Comparison of ENCODE assay signal across 15 cellular contexts in genomic region chr10:46019170-46019528, GRCh38. TPM values are rescaled to one million over a fixed set of nuclear protein-coding genes. Genes with fewer than 3 reads are reported as not detected.
DNase-seq lines count a peak whose midpoint lies in the region; ATAC-seq, FAIRE-seq and TF ChIP-seq lines count a peak whose summit lies in the region.
"Had no signal": no experiment of that assay in that cellular context is flagged by ENCODE, and none has a peak within 500 bp of the region (broad histone marks: within the 10 kb centered on the region; RNA-seq: fewer than 3 reads in every experiment).

No MANE protein-coding gene starts in this region.

- H3K4me1 Mint-ChIP-seq in naive B cell = peaks cover 32 to 53% (median 39%) of the 10 kb centered on the region in 3 donors
- peaks cover 60% of the 10 kb centered on the region for H3K4me1 Mint-ChIP-seq in activated T-helper 1 cell treated with anti-CD3 and anti-CD28 coated beads, Interleukin-12 subunit alpha, Interleukin-12 subunit beta, Interleukin-2, Interleukin-4 antibody, amounts not matched to agents 30 ng/mL and 10 ng/mL and 1 ng/mL, durations not matched to agents 14 hours and 24 hours and 36 hours (ENCODE audit: low read depth)

- no peak overlapping the region for H2BK120ac ChIP-seq in mesendoderm (ENCODE audit: low read depth, low read length)

- H3K27me3 Mint-ChIP-seq in naive B cell = no peaks in the 10 kb centered on the region
- no peaks in the 10 kb centered on the region for H3K27me3 Mint-ChIP-seq in activated T-helper 1 cell treated with anti-CD3 and anti-CD28 coated beads, Interleukin-12 subunit alpha, Interleukin-12 subunit beta, Interleukin-2, Interleukin-4 antibody, amounts not matched to agents 30 ng/mL and 10 ng/mL and 1 ng/mL, durations not matched to agents 14 hours and 24 hours and 36 hours (ENCODE audit: insufficient read depth)

- H3K4ac ChIP-seq in mesendoderm (ENCODE audit: low read depth, low read length) = no peak overlapping the region

- peaks cover 0 to 7% of the 10 kb centered on the region in 2 donors for H3K36me3 Mint-ChIP-seq in naive B cell
- peaks cover 17% of the 10 kb centered on the region for H3K36me3 Mint-ChIP-seq in activated T-helper 1 cell treated with anti-CD3 and anti-CD28 coated beads, Interleukin-12 subunit alpha, Interleukin-12 subunit beta, Interleukin-2, Interleukin-4 antibody, amounts not matched to agents 30 ng/mL and 10 ng/mL and 1 ng/mL, durations not matched to agents 14 hours and 24 hours and 36 hours (ENCODE audit: low read depth)

- WGBS in A549 (ENCODE audit: missing lambda C conversion rate) = 98% methylated on average over 3 of the region's 3 CpGs
- WGBS in esophagus squamous epithelium, 2 donors = 48 to 57% methylated on average over 3 of the region's 3 CpGs
- WGBS in mesendoderm (ENCODE audit: extremely low coverage, insufficient coverage, low lambda C conversion rate) = no CpG with 5 or more reads among the region's 3 CpGs

- no peak overlapping the region for H3K4me3 ChIP-seq in A549
- no peak overlapping the region for H3K4me3 ChIP-seq in esophagus squamous epithelium
- H3K4me3 ChIP-seq in mesendoderm (ENCODE audit: low read length) = no peak overlapping the region
- H3K4me3 ChIP-seq: HAP-1 had no signal

- DNase-seq in A549 (ENCODE audit: low read depth in 1 of 2, low spot score in 1 of 2) = no peak
- no peak for DNase-seq in esophagus squamous epithelium (lab: John Stamatoyannopoulos, UW)
- no peak for DNase-seq in naive B cell
- DNase-seq in activated T-helper 1 cell treated with anti-CD3 and anti-CD28 coated beads, Interleukin-12 subunit alpha, Interleukin-12 subunit beta, Interleukin-2, Interleukin-4 antibody, amounts not matched to agents 30 ng/mL and 10 ng/mL and 1 ng/mL, durations not matched to agents 14 hours and 24 hours and 36 hours (ENCODE audit: low spot score) = no peak
- no peak for DNase-seq in activated CD8-positive, alpha-beta memory T cell treated with anti-CD3 and anti-CD28 coated beads, Interleukin-2, amount 50 U/mL, for 4 hours
- DNase-seq in NCI-H1436 treated with DMSO at 0.1 percent for 48 hours (lab: John Stamatoyannopoulos, UW) = no peak
- DNase-seq in mesendoderm = no peak
- DNase-seq: NCI-H187, NCI-H774 had no signal

- ATAC-seq in A549 (no peak), naive B cell (ENCODE audit: low read depth in 2 of 2) (no peak)
- ATAC-seq: activated T-cell treated with anti-CD3 and anti-CD28 coated beads, Interleukin-2, amount 50 U/mL, for 72 hours had no signal

- TF ChIP-seq CTCF in A549 (IDR thresholded peaks at IDR 0.05) (no peak), esophagus squamous epithelium (IDR thresholded peaks at IDR 0.05) (no peak)

- no peak overlapping the region for H2BK15ac ChIP-seq in mesendoderm (replicated peaks; ENCODE audit: low read depth)

- no peak overlapping the region for H2AK5ac ChIP-seq in mesendoderm (ENCODE audit: low read length)

- H3K9ac ChIP-seq in mesendoderm (ENCODE audit: low read length) = no peak overlapping the region

- peak overlapping the region in 4 of 6 donors; percentile 14 to 78 (median 34) for H3K27ac Mint-ChIP-seq in naive B cell
- no peak overlapping the region for H3K27ac Mint-ChIP-seq in activated T-helper 1 cell treated with anti-CD3 and anti-CD28 coated beads, Interleukin-12 subunit alpha, Interleukin-12 subunit beta, Interleukin-2, Interleukin-4 antibody, amounts not matched to agents 30 ng/mL and 10 ng/mL and 1 ng/mL, durations not matched to agents 14 hours and 24 hours and 36 hours

- peaks cover 54% of the 10 kb centered on the region for H3K79me2 ChIP-seq in mesendoderm (ENCODE audit: control insufficient read depth, insufficient read depth, low read length)

- TF ChIP-seq RAD21 in A549 (conservative IDR thresholded peaks at IDR 0.05 in 1 of 2, IDR thresholded peaks at IDR 0.05 in 1 of 2) (no peak), Ishikawa (IDR thresholded peaks at IDR 0.05; ENCODE audit: low read depth) (no peak)

- H2BK5ac ChIP-seq in mesendoderm (ENCODE audit: low read length) = no peak overlapping the region

- no peak overlapping the region for H3K18ac ChIP-seq in mesendoderm (ENCODE audit: low read length)

- intact Hi-C loops in esophagus squamous epithelium (cut with DNase I) = no loop called here
- intact Hi-C loops in activated T-helper 1 cell treated with anti-CD3 and anti-CD28 coated beads, Interleukin-12 subunit alpha, Interleukin-12 subunit beta, Interleukin-2, Interleukin-4 antibody, amounts not matched to agents 30 ng/mL and 10 ng/mL and 1 ng/mL, durations not matched to agents 14 hours and 24 hours and 36 hours (cut with micrococcal nuclease) = no loop called here

- H3K4me2 ChIP-seq in A549 (0 out of 3 replicates have a peak overlapping the region, but pooled peaks have one; percentile 27), mesendoderm (ENCODE audit: low read length) (no peak overlapping the region)

- H3K27ac ChIP-seq in A549 (no peak overlapping the region), esophagus squamous epithelium (peak overlapping the region in 3 of 4 donors; percentile 27 to 45 (median 40)), mesendoderm (ENCODE audit: low read depth, low read length) (no peak overlapping the region)

- CTCF ChIA-PET in A549 (lab: Yijun Ruan, JAX) = interaction anchor here (0.7 to 1.4 kb wide), 2 partner anchors 10 to 784 kb away, joined by 4 to 8 read pairs; no protein-coding TSS in a partner anchor

- H3K79me1 ChIP-seq in mesendoderm (ENCODE audit: low read length) = peaks cover 23% of the 10 kb centered on the region

- no peaks in the 10 kb centered on the region for H3K9me3 Mint-ChIP-seq in naive B cell
- H3K9me3 Mint-ChIP-seq in activated T-helper 1 cell treated with anti-CD3 and anti-CD28 coated beads, Interleukin-12 subunit alpha, Interleukin-12 subunit beta, Interleukin-2, Interleukin-4 antibody, amounts not matched to agents 30 ng/mL and 10 ng/mL and 1 ng/mL, durations not matched to agents 14 hours and 24 hours and 36 hours = no peaks in the 10 kb centered on the region
- H3K9me3 Mint-ChIP-seq: activated T-cell treated with anti-CD3 and anti-CD28 coated beads, Interleukin-2, amount 50 U/mL, for 72 hours had no signal

- FAIRE-seq in A549 (lab: Jason Lieb, UNC) = no peak

- H3K27me3 ChIP-seq in esophagus squamous epithelium (no peaks in the 10 kb centered on the region), mesendoderm (ENCODE audit: insufficient read depth, low read length, poor library complexity) (no peaks in the 10 kb centered on the region)

- H4K5ac ChIP-seq in mesendoderm (ENCODE audit: low read length) = no peak overlapping the region

- peaks cover 50% of the 10 kb centered on the region for H3K4me1 ChIP-seq in A549
- peaks cover 23 to 82% (median 52%) of the 10 kb centered on the region in 3 donors for H3K4me1 ChIP-seq in esophagus squamous epithelium
- H3K4me1 ChIP-seq in mesendoderm (ENCODE audit: control insufficient read depth, low read depth, low read length) = peaks cover 2% of the 10 kb centered on the region

- peaks cover 1 to 32% (median 13%) of the 10 kb centered on the region in 3 donors for H3K36me3 ChIP-seq in esophagus squamous epithelium
- H3K36me3 ChIP-seq in mesendoderm (ENCODE audit: control insufficient read depth, insufficient read depth, low read length) = peaks cover 6% of the 10 kb centered on the region

- H3K4me3 Mint-ChIP-seq in naive B cell = no peak overlapping the region
- H3K4me3 Mint-ChIP-seq in activated T-helper 1 cell treated with anti-CD3 and anti-CD28 coated beads, Interleukin-12 subunit alpha, Interleukin-12 subunit beta, Interleukin-2, Interleukin-4 antibody, amounts not matched to agents 30 ng/mL and 10 ng/mL and 1 ng/mL, durations not matched to agents 14 hours and 24 hours and 36 hours = no peak overlapping the region

- no peak for TF ChIP-seq POLR2A in A549 (IDR thresholded peaks at IDR 0.05; ENCODE audit: low read length)
- TF ChIP-seq POLR2A in esophagus squamous epithelium (IDR thresholded peaks at IDR 0.05) = no peak

- H3K9me3 ChIP-seq in A549 = no peaks in the 10 kb centered on the region
- H3K9me3 ChIP-seq in esophagus squamous epithelium = no peaks in the 10 kb centered on the region
- H3K9me3 ChIP-seq: HAP-1 had no signal

- TF ChIP-seq EP300 in A549 (IDR thresholded peaks at IDR 0.05) = no peak
- TF ChIP-seq EP300 in Ishikawa (IDR thresholded peaks at IDR 0.05; ENCODE audit: borderline replicate concordance) = no peak

- no peak overlapping the region for H3K56ac ChIP-seq in mesendoderm (ENCODE audit: low read length)

- POLR2A ChIA-PET in A549 (lab: Yijun Ruan, JAX) = no interaction called here

- no peak overlapping the region for H3K23ac ChIP-seq in mesendoderm (ENCODE audit: low read length)

- H4K8ac ChIP-seq in mesendoderm (ENCODE audit: low read depth, low read length) = no peak overlapping the region

RNA-seq across cellular contexts. Expression of gene NCOA4, which starts 11.3 kb away (rescaled TPM):
- polyA plus RNA-seq in A549 (2011; rRNA removed) = 112 and 119 TPM in 2 replicates
- polyA plus RNA-seq in A549 (2012; cell fraction: cytosol; rRNA removed) = 25.2 and 29.0 TPM in 2 replicates
- polyA plus RNA-seq in A549 (2012; cell fraction: nucleus; rRNA removed) = 15.0 and 20.0 TPM in 2 replicates
- 67.6 to 72.1 TPM (median 71.2 TPM) in 3 replicates for polyA plus RNA-seq in A549 (2017; fragmentation: RNase III; extraction: RNeasy Plus Mini Kit Qiagen cat#74134 plus additional on column Dnase treatment)
- polyA minus RNA-seq in A549 (2011; rRNA and poly(A)+ RNA removed) = 98.6 and 105 TPM in 2 replicates
- total RNA-seq in esophagus squamous epithelium = 100 to 1,000 TPM; 122 to 161 (median 141) TPM
- polyA plus RNA-seq in naive B cell (ENCODE audit: low read depth in 6 of 6) = 100 to 1,000 TPM; 145 to 251 (median 154) TPM
- total RNA-seq in activated T-helper 1 cell treated with anti-CD3 and anti-CD28 coated beads, Interleukin-12 subunit alpha, Interleukin-12 subunit beta, Interleukin-2, Interleukin-4 antibody, amounts not matched to agents 30 ng/mL and 10 ng/mL and 1 ng/mL, durations not matched to agents 14 hours and 24 hours and 36 hours = 101 and 102 TPM in 2 replicates
- polyA plus RNA-seq in mesendoderm (2013, experiment 1 of 2) = 58.2 TPM
- 58.6 TPM for polyA plus RNA-seq in mesendoderm (2013, experiment 2 of 2)

RNA-seq across cellular contexts. Expression of gene MSMB, which starts 26.9 kb away (rescaled TPM):
- polyA plus RNA-seq in A549 (2011; rRNA removed) (0.26 and 0.61 TPM in 2 replicates), A549 (2017; fragmentation: RNase III; extraction: RNeasy Plus Mini Kit Qiagen cat#74134 plus additional on column Dnase treatment) (not detected in 3 replicates), naive B cell (ENCODE audit: low read depth in 6 of 6) (not detected)
- polyA plus RNA-seq in A549 (2012; cell fraction: cytosol; rRNA removed) = not detected in 2 replicates
- polyA plus RNA-seq in A549 (2012; cell fraction: nucleus; rRNA removed) = not detected in 2 replicates
- polyA minus RNA-seq in A549 (2011; rRNA and poly(A)+ RNA removed) = not detected in 2 replicates
- total RNA-seq in esophagus squamous epithelium = 1 to 10 TPM in 1 of 4 donors, not detected in 3; 8.4 TPM
- not detected in 2 replicates for total RNA-seq in activated T-helper 1 cell treated with anti-CD3 and anti-CD28 coated beads, Interleukin-12 subunit alpha, Interleukin-12 subunit beta, Interleukin-2, Interleukin-4 antibody, amounts not matched to agents 30 ng/mL and 10 ng/mL and 1 ng/mL, durations not matched to agents 14 hours and 24 hours and 36 hours
- polyA plus RNA-seq in mesendoderm (2013, experiment 1 of 2) = 0.18 TPM
- not detected for polyA plus RNA-seq in mesendoderm (2013, experiment 2 of 2)
- total RNA-seq: activated T-cell treated with anti-CD3 and anti-CD28 coated beads, Interleukin-2, amount 50 U/mL, for 72 hours; cerebellum; fibroblast of lung; SK-MEL-5 had no signal
- polyA plus RNA-seq: fibroblast of lung had no signal

RNA-seq across cellular contexts. Expression of gene TIMM23, which starts 46.9 kb away (rescaled TPM):
- polyA plus RNA-seq in A549 (2011; rRNA removed) (176 and 202 TPM in 2 replicates), A549 (2017; fragmentation: RNase III; extraction: RNeasy Plus Mini Kit Qiagen cat#74134 plus additional on column Dnase treatment) (133 to 148 TPM (median 134 TPM) in 3 replicates), naive B cell (ENCODE audit: low read depth in 6 of 6) (10 to 100 TPM; 45.0 to 60.0 (median 53.9) TPM)
- 99.2 and 106 TPM in 2 replicates for polyA plus RNA-seq in A549 (2012; cell fraction: cytosol; rRNA removed)
- polyA plus RNA-seq in A549 (2012; cell fraction: nucleus; rRNA removed) = 38.5 and 67.0 TPM in 2 replicates
- polyA minus RNA-seq in A549 (2011; rRNA and poly(A)+ RNA removed) = 65.8 and 77.5 TPM in 2 replicates
- 10 to 100 TPM; 43.1 to 80.5 (median 54.6) TPM for total RNA-seq in esophagus squamous epithelium
- total RNA-seq in activated T-helper 1 cell treated with anti-CD3 and anti-CD28 coated beads, Interleukin-12 subunit alpha, Interleukin-12 subunit beta, Interleukin-2, Interleukin-4 antibody, amounts not matched to agents 30 ng/mL and 10 ng/mL and 1 ng/mL, durations not matched to agents 14 hours and 24 hours and 36 hours = 102 and 107 TPM in 2 replicates
- 139 TPM for polyA plus RNA-seq in mesendoderm (2013, experiment 1 of 2)
- polyA plus RNA-seq in mesendoderm (2013, experiment 2 of 2) = 140 TPM

Comparison
In these comparisons a context has a peak if more than half of its experiments do, and no peak if none do; other contexts are left out.
1. H3K27ac ChIP-seq: peak in esophagus squamous epithelium (3 of 4); none in A549 (0 of 2) and mesendoderm (single experiment).